ENCODE assay signal across 11 cellular contexts in genomic region chr1:158016651-158017335, GRCh38. TPM values are rescaled to one million over a fixed set of nuclear protein-coding genes. Genes with fewer than 3 reads are reported as not detected.
DNase-seq lines count a peak whose midpoint lies in the region; ATAC-seq and TF ChIP-seq lines count a peak whose summit lies in the region.
"Had no signal": no experiment of that assay in that cellular context is flagged by ENCODE, and none has a peak within 500 bp of the region (broad histone marks: within the 10 kb centered on the region; RNA-seq: fewer than 3 reads in every experiment).

No MANE protein-coding gene starts in this region.

- H3K27me3 ChIP-seq in PC-3 (ENCODE audit: low read length) (no peaks in the 10 kb centered on the region), lower lobe of right lung (ENCODE audit: low read depth) (no peaks in the 10 kb centered on the region), tibial artery (no peaks in the 10 kb centered on the region)
- H3K27me3 ChIP-seq: body of pancreas had no signal

- no peaks in the 10 kb centered on the region for H3K9me2 ChIP-seq in PC-3 (replicated peaks; ENCODE audit: low read length)

- H3K9me3 ChIP-seq in PC-3 (ENCODE audit: low read length) (no peaks in the 10 kb centered on the region), lower lobe of right lung (no peaks in the 10 kb centered on the region), tibial artery (no peaks in the 10 kb centered on the region)
- H3K9me3 ChIP-seq: body of pancreas had no signal

- DNase-seq in PC-3, result peak; percentile 70
- DNase-seq in MCF 10A (ENCODE audit: unreplicated experiment), result peak; percentile 83
- no peak for DNase-seq in lower lobe of right lung
- DNase-seq in tibial artery, result no peak
- no peak for DNase-seq in activated naive CD8-positive, alpha-beta T cell treated with anti-CD3 and anti-CD28 coated beads, Interleukin-2, amount 50 U/mL, for 24 hours
- DNase-seq in hippocampal formation (lab: John Stamatoyannopoulos, UW), result no peak
- DNase-seq: activated T-cell treated with anti-CD3 and anti-CD28 coated beads, Interleukin-2, amount 50 U/mL, for 24 hours; body of pancreas; NCI-H2081 had no signal

- peaks cover 5% of the 10 kb centered on the region for H3K36me3 Mint-ChIP-seq in MCF 10A (ENCODE audit: insufficient read depth, unreplicated experiment)
- H3K36me3 Mint-ChIP-seq in activated naive CD8-positive, alpha-beta T cell treated with anti-CD3 and anti-CD28 coated beads, Interleukin-2, amount 50 U/mL, for 24 hours (ENCODE audit: low read depth), result no peaks in the 10 kb centered on the region

- H3K36me3 ChIP-seq in PC-3 (ENCODE audit: low read depth, low read length) (no peaks in the 10 kb centered on the region), lower lobe of right lung (no peaks in the 10 kb centered on the region), tibial artery (no peaks in the 10 kb centered on the region)

- ATAC-seq in PC-3 (peak; percentile 13; the same call in 1 of the 2 replicates), lower lobe of right lung (no peak), HG02852 (IDR thresholded peaks at IDR 0.05; ENCODE audit: unreplicated experiment) (no peak)
- no peak for ATAC-seq in activated naive CD8-positive, alpha-beta T cell treated with anti-CD3 and anti-CD28 coated beads, Interleukin-2, amount 50 U/mL, for 24 hours
- ATAC-seq: body of pancreas had no signal

- H3K79me2 ChIP-seq in PC-3 (ENCODE audit: low read length), result peaks cover 81% of the 10 kb centered on the region

- H3K9ac ChIP-seq in PC-3 (ENCODE audit: low read length), result no peak overlapping the region

- POLR2A ChIA-PET in PC-3 (lab: Charles Lee; ENCODE audit: unreplicated experiment) (interaction anchor here (0.6 kb wide), 1 partner anchor 21 kb away, joined by 11 read pairs; no protein-coding TSS in a partner anchor), MCF 10A (lab: Yijun Ruan, JAX) (interaction anchor here (0.7 to 13.3 kb wide), 9 partner anchors 10 to 862 kb away, joined by 3 to 245 read pairs (median 4); partner anchors contain the start of gene KIRREL1)

- peaks cover 5% of the 10 kb centered on the region for H3F3A ChIP-seq in PC-3 (ENCODE audit: low read length, unreplicated experiment)

- no peaks in the 10 kb centered on the region for H4K20me1 ChIP-seq in PC-3 (ENCODE audit: low read length)

- H3K27ac ChIP-seq in PC-3 (ENCODE audit: low read length), result peak overlapping the region; percentile 23
- peak overlapping the region; percentile 81 for H3K27ac ChIP-seq in lower lobe of right lung
- H3K27ac ChIP-seq in tibial artery, result peak overlapping the region; percentile 90 to 94

- H3K9me3 Mint-ChIP-seq in MCF 10A (ENCODE audit: unreplicated experiment), result no peaks in the 10 kb centered on the region
- no peaks in the 10 kb centered on the region for H3K9me3 Mint-ChIP-seq in activated naive CD8-positive, alpha-beta T cell treated with anti-CD3 and anti-CD28 coated beads, Interleukin-2, amount 50 U/mL, for 24 hours
- H3K9me3 Mint-ChIP-seq: activated T-cell treated with anti-CD3 and anti-CD28 coated beads, Interleukin-2, amount 50 U/mL, for 24 hours had no signal

- H2AFZ ChIP-seq in PC-3 (ENCODE audit: low read length), result peak overlapping the region; percentile 5

- H3K4me1 Mint-ChIP-seq in MCF 10A (ENCODE audit: insufficient read depth, unreplicated experiment), result peaks cover 75% of the 10 kb centered on the region
- H3K4me1 Mint-ChIP-seq in activated naive CD8-positive, alpha-beta T cell treated with anti-CD3 and anti-CD28 coated beads, Interleukin-2, amount 50 U/mL, for 24 hours, result no peaks in the 10 kb centered on the region

- TF ChIP-seq CTCF in PC-3 (conservative IDR thresholded peaks at IDR 0.05; ENCODE audit: low read depth, low read length), result no peak
- TF ChIP-seq CTCF in MCF 10A (IDR thresholded peaks at IDR 0.05; ENCODE audit: unreplicated experiment), result no peak
- TF ChIP-seq CTCF in lower lobe of right lung (IDR thresholded peaks at IDR 0.05), result no peak
- TF ChIP-seq CTCF in tibial artery (IDR thresholded peaks at IDR 0.05), result no peak

- peak overlapping the region; percentile 36 for H3K4me3 Mint-ChIP-seq in MCF 10A (ENCODE audit: unreplicated experiment)
- H3K4me3 Mint-ChIP-seq in activated naive CD8-positive, alpha-beta T cell treated with anti-CD3 and anti-CD28 coated beads, Interleukin-2, amount 50 U/mL, for 24 hours, result no peak overlapping the region
- H3K4me3 Mint-ChIP-seq: activated T-cell treated with anti-CD3 and anti-CD28 coated beads, Interleukin-2, amount 50 U/mL, for 24 hours had no signal

- BruUV-seq in PC-3 (replicated peaks; lab: Mats Ljungman, UMichigan) (no TSS peak), MCF 10A (replicated peaks; lab: Mats Ljungman, UMichigan) (no TSS peak)

- CTCF ChIA-PET in PC-3 (lab: Charles Lee), result interaction anchor here (0.6 to 0.7 kb wide), 2 partner anchors 23 to 24 kb away, joined by 3 to 4 read pairs; no protein-coding TSS in a partner anchor
- CTCF ChIA-PET in MCF 10A (lab: Yijun Ruan, JAX), result interaction anchor here (0.6 to 26.2 kb wide), 12 partner anchors 10 to 1126 kb away, joined by 3 to 494 read pairs (median 5); partner anchors contain the start of gene KIRREL1

- H3K27ac Mint-ChIP-seq in MCF 10A (ENCODE audit: low read depth, unreplicated experiment), result peak overlapping the region; percentile 86
- no peak overlapping the region for H3K27ac Mint-ChIP-seq in activated naive CD8-positive, alpha-beta T cell treated with anti-CD3 and anti-CD28 coated beads, Interleukin-2, amount 50 U/mL, for 24 hours
- H3K27ac Mint-ChIP-seq: activated T-cell treated with anti-CD3 and anti-CD28 coated beads, Interleukin-2, amount 50 U/mL, for 24 hours had no signal

- H3K4me1 ChIP-seq in PC-3 (ENCODE audit: insufficient read depth, low read length) (peaks cover 64% of the 10 kb centered on the region), lower lobe of right lung (peaks cover 68% of the 10 kb centered on the region), tibial artery (peaks cover 6 to 100% (median 95%) of the 10 kb centered on the region in 4 donors)

- H3K4me3 ChIP-seq in PC-3 (ENCODE audit: low read length), result no peak overlapping the region
- no peak overlapping the region for H3K4me3 ChIP-seq in lower lobe of right lung
- no peak overlapping the region for H3K4me3 ChIP-seq in tibial artery
- H3K4me3 ChIP-seq: body of pancreas had no signal

- H3K27me3 Mint-ChIP-seq in MCF 10A (ENCODE audit: insufficient read depth, unreplicated experiment), result no peaks in the 10 kb centered on the region
- H3K27me3 Mint-ChIP-seq in activated naive CD8-positive, alpha-beta T cell treated with anti-CD3 and anti-CD28 coated beads, Interleukin-2, amount 50 U/mL, for 24 hours, result peaks cover 16% of the 10 kb centered on the region

- peak overlapping the region; percentile 9 for H3K4me2 ChIP-seq in PC-3 (ENCODE audit: low read length)

- intact Hi-C loops in PC-3 (cut with micrococcal nuclease) (no loop called here), MCF 10A (cut with micrococcal nuclease) (no loop called here), lower lobe of right lung (cut with DNase I) (no loop called here), tibial artery (cut with DNase I; ENCODE audit: low total_unique reads) (no loop called here)

RNA-seq across cellular contexts. Expression of gene KIRREL1, which starts 23.3 kb away (rescaled TPM):
- total RNA-seq in PC-3 (2014; rRNA removed), result 49.8 and 57.1 TPM in 2 replicates
- 73.6 and 101 TPM in 2 replicates for total RNA-seq in MCF 10A (2022)
- 26.9 TPM for total RNA-seq in lower lobe of right lung
- total RNA-seq: OCI-LY7 had no signal

Comparison
In these comparisons a context has a peak if more than half of its experiments do, and no peak if none do; other contexts are left out.
1. DNase-seq: peak in PC-3 (single experiment) and MCF 10A (single experiment); none in lower lobe of right lung (single experiment), tibial artery (0 of 2), activated naive CD8-positive, alpha-beta T cell treated with anti-CD3 and anti-CD28 coated beads, Interleukin-2, amount 50 U/mL, for 24 hours (single experiment) and hippocampal formation (0 of 2).
2. H3K27ac ChIP-seq: peak in every context shown above with its lines; median percentile 92 in tibial artery; 81 in lower lobe of right lung; 23 in PC-3.